ENCODE assay signal across 1 cellular context in the genomic region with DNA sequence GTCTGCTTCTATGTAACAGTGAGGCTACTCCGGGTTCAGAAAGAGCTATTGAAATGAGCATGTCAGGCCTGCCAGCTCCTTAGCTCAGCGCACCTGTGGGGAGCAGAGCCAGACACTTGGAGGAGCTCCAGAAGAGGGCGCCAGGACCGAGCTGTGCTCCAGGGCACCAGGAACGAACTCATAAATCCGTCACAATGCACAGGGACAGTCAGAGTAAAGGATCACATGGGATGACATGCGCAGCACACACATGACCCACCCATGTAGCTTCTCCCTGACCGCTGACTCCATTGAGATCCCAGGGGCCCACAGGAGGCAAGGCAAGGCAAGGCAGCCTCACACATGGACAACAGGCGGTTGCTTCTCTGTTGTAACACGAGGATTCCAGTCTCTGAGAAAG.
TF ChIP-seq lines count a peak whose summit lies in the region.

No MANE protein-coding gene starts in this region.

TF ChIP-seq in K562, 482 proteins besides CTCF, POLR2A, EP300 and RAD21 (continued from another document):
- TF ChIP-seq, protein P1, sequence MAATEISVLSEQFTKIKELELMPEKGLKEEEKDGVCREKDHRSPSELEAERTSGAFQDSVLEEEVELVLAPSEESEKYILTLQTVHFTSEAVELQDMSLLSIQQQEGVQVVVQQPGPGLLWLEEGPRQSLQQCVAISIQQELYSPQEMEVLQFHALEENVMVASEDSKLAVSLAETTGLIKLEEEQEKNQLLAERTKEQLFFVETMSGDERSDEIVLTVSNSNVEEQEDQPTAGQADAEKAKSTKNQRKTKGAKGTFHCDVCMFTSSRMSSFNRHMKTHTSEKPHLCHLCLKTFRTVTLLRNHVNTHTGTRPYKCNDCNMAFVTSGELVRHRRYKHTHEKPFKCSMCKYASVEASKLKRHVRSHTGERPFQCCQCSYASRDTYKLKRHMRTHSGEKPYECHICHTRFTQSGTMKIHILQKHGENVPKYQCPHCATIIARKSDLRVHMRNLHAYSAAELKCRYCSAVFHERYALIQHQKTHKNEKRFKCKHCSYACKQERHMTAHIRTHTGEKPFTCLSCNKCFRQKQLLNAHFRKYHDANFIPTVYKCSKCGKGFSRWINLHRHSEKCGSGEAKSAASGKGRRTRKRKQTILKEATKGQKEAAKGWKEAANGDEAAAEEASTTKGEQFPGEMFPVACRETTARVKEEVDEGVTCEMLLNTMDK (IDR thresholded peaks at IDR 0.05; ENCODE audit: borderline replicate concordance, insufficient read depth, low read depth, low read length, poor library complexity, severe bottlenecking) = peak; percentile 91
- TF ChIP-seq, protein P2, sequence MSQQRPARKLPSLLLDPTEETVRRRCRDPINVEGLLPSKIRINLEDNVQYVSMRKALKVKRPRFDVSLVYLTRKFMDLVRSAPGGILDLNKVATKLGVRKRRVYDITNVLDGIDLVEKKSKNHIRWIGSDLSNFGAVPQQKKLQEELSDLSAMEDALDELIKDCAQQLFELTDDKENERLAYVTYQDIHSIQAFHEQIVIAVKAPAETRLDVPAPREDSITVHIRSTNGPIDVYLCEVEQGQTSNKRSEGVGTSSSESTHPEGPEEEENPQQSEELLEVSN (IDR thresholded peaks at IDR 0.05; ENCODE audit: borderline replicate concordance in 1 of 2, extremely low read depth in 1 of 2, insufficient read depth in 1 of 2, insufficient read length in 1 of 2, low read depth in 1 of 2, low read length in 1 of 2, poor library complexity in 1 of 2, severe bottlenecking in 1 of 2) = peak in 1 of 2 experiments; percentile 27
- TF ChIP-seq KLF6 (CRISPR knock-in tag; IDR thresholded peaks at IDR 0.05; ENCODE audit: borderline replicate concordance) (no peak), RCOR1 (IDR thresholded peaks at IDR 0.05; ENCODE audit: borderline replicate concordance in 1 of 2, low read depth in 2 of 2, low read length in 2 of 2) (0 out of 4 replicates have a peak, but pooled peaks of 1 of the 2 experiments have one; percentile 39), CTBP1 (IDR thresholded peaks at IDR 0.05; ENCODE audit: borderline replicate concordance) (0 out of 2 replicates have a peak, but pooled peaks have one; percentile 22), NRF1 (conservative IDR thresholded peaks at IDR 0.05 in 1 of 2, IDR thresholded peaks at IDR 0.05 in 1 of 2) (peak; percentile 79 to 83), HDAC8 (tag; IDR thresholded peaks at IDR 0.05) (0 out of 2 replicates have a peak, but pooled peaks have one; percentile 33), ATF7 (IDR thresholded peaks at IDR 0.05) (0 out of 2 replicates have a peak, but pooled peaks have one; percentile 14), MEIS2 (IDR thresholded peaks at IDR 0.05; ENCODE audit: partially characterized antibody) (peak; percentile 96), EWSR1 (IDR thresholded peaks at IDR 0.05; ENCODE audit: borderline replicate concordance, low read depth, partially characterized antibody) (no peak), RBBP5 (IDR thresholded peaks at IDR 0.05; ENCODE audit: borderline replicate concordance, insufficient read depth, low read length, poor library complexity, severe bottlenecking) (no peak), ZNF12 (CRISPR knock-in tag; IDR thresholded peaks at IDR 0.05) (0 out of 2 replicates have a peak, but pooled peaks have one; percentile 68), JUND (IDR thresholded peaks at IDR 0.05; ENCODE audit: borderline replicate concordance, low read depth, low read length) (peak; percentile 26; the same call in 1 of the 2 replicates), JUND (tag; IDR thresholded peaks at IDR 0.05; ENCODE audit: borderline replicate concordance, low read depth, low read length) (no peak), MYNN (IDR thresholded peaks at IDR 0.05) (no peak), MYNN (CRISPR knock-in tag; IDR thresholded peaks at IDR 0.05) (no peak), ESRRB (CRISPR knock-in tag; IDR thresholded peaks at IDR 0.05; ENCODE audit: borderline replicate concordance) (no peak)
- TF ChIP-seq, protein P3, sequence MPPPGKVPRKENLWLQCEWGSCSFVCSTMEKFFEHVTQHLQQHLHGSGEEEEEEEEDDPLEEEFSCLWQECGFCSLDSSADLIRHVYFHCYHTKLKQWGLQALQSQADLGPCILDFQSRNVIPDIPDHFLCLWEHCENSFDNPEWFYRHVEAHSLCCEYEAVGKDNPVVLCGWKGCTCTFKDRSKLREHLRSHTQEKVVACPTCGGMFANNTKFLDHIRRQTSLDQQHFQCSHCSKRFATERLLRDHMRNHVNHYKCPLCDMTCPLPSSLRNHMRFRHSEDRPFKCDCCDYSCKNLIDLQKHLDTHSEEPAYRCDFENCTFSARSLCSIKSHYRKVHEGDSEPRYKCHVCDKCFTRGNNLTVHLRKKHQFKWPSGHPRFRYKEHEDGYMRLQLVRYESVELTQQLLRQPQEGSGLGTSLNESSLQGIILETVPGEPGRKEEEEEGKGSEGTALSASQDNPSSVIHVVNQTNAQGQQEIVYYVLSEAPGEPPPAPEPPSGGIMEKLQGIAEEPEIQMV (tag; conservative IDR thresholded peaks at IDR 0.05; ENCODE audit: low read depth) = no peak
- TF ChIP-seq, protein P4, sequence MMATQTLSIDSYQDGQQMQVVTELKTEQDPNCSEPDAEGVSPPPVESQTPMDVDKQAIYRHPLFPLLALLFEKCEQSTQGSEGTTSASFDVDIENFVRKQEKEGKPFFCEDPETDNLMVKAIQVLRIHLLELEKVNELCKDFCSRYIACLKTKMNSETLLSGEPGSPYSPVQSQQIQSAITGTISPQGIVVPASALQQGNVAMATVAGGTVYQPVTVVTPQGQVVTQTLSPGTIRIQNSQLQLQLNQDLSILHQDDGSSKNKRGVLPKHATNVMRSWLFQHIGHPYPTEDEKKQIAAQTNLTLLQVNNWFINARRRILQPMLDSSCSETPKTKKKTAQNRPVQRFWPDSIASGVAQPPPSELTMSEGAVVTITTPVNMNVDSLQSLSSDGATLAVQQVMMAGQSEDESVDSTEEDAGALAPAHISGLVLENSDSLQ (IDR thresholded peaks at IDR 0.05) = peak; percentile 85
- TF ChIP-seq, protein P5, sequence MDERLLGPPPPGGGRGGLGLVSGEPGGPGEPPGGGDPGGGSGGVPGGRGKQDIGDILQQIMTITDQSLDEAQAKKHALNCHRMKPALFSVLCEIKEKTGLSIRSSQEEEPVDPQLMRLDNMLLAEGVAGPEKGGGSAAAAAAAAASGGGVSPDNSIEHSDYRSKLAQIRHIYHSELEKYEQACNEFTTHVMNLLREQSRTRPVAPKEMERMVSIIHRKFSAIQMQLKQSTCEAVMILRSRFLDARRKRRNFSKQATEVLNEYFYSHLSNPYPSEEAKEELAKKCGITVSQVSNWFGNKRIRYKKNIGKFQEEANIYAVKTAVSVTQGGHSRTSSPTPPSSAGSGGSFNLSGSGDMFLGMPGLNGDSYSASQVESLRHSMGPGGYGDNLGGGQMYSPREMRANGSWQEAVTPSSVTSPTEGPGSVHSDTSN (CRISPR knock-in tag; IDR thresholded peaks at IDR 0.05; ENCODE audit: low read depth) = 0 out of 2 replicates have a peak, but pooled peaks have one; percentile 11
- TF ChIP-seq, protein P5 (tag; conservative IDR thresholded peaks at IDR 0.05; ENCODE audit: low read depth) = peak; percentile 82
- TF ChIP-seq, protein P6, sequence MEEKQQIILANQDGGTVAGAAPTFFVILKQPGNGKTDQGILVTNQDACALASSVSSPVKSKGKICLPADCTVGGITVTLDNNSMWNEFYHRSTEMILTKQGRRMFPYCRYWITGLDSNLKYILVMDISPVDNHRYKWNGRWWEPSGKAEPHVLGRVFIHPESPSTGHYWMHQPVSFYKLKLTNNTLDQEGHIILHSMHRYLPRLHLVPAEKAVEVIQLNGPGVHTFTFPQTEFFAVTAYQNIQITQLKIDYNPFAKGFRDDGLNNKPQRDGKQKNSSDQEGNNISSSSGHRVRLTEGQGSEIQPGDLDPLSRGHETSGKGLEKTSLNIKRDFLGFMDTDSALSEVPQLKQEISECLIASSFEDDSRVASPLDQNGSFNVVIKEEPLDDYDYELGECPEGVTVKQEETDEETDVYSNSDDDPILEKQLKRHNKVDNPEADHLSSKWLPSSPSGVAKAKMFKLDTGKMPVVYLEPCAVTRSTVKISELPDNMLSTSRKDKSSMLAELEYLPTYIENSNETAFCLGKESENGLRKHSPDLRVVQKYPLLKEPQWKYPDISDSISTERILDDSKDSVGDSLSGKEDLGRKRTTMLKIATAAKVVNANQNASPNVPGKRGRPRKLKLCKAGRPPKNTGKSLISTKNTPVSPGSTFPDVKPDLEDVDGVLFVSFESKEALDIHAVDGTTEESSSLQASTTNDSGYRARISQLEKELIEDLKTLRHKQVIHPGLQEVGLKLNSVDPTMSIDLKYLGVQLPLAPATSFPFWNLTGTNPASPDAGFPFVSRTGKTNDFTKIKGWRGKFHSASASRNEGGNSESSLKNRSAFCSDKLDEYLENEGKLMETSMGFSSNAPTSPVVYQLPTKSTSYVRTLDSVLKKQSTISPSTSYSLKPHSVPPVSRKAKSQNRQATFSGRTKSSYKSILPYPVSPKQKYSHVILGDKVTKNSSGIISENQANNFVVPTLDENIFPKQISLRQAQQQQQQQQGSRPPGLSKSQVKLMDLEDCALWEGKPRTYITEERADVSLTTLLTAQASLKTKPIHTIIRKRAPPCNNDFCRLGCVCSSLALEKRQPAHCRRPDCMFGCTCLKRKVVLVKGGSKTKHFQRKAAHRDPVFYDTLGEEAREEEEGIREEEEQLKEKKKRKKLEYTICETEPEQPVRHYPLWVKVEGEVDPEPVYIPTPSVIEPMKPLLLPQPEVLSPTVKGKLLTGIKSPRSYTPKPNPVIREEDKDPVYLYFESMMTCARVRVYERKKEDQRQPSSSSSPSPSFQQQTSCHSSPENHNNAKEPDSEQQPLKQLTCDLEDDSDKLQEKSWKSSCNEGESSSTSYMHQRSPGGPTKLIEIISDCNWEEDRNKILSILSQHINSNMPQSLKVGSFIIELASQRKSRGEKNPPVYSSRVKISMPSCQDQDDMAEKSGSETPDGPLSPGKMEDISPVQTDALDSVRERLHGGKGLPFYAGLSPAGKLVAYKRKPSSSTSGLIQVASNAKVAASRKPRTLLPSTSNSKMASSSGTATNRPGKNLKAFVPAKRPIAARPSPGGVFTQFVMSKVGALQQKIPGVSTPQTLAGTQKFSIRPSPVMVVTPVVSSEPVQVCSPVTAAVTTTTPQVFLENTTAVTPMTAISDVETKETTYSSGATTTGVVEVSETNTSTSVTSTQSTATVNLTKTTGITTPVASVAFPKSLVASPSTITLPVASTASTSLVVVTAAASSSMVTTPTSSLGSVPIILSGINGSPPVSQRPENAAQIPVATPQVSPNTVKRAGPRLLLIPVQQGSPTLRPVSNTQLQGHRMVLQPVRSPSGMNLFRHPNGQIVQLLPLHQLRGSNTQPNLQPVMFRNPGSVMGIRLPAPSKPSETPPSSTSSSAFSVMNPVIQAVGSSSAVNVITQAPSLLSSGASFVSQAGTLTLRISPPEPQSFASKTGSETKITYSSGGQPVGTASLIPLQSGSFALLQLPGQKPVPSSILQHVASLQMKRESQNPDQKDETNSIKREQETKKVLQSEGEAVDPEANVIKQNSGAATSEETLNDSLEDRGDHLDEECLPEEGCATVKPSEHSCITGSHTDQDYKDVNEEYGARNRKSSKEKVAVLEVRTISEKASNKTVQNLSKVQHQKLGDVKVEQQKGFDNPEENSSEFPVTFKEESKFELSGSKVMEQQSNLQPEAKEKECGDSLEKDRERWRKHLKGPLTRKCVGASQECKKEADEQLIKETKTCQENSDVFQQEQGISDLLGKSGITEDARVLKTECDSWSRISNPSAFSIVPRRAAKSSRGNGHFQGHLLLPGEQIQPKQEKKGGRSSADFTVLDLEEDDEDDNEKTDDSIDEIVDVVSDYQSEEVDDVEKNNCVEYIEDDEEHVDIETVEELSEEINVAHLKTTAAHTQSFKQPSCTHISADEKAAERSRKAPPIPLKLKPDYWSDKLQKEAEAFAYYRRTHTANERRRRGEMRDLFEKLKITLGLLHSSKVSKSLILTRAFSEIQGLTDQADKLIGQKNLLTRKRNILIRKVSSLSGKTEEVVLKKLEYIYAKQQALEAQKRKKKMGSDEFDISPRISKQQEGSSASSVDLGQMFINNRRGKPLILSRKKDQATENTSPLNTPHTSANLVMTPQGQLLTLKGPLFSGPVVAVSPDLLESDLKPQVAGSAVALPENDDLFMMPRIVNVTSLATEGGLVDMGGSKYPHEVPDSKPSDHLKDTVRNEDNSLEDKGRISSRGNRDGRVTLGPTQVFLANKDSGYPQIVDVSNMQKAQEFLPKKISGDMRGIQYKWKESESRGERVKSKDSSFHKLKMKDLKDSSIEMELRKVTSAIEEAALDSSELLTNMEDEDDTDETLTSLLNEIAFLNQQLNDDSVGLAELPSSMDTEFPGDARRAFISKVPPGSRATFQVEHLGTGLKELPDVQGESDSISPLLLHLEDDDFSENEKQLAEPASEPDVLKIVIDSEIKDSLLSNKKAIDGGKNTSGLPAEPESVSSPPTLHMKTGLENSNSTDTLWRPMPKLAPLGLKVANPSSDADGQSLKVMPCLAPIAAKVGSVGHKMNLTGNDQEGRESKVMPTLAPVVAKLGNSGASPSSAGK (IDR thresholded peaks at IDR 0.05) = peak; percentile 77
TF ChIP-seq in K562: peak in this region for 15.
